ENCODE assay signal across 8 cellular contexts in genomic region chr14:75279739-75280447, GRCh38. TPM values are rescaled to one million over a fixed set of nuclear protein-coding genes. Genes with fewer than 3 reads are reported as not detected.
DNase-seq lines count a peak whose midpoint lies in the region; ATAC-seq and TF ChIP-seq lines count a peak whose summit lies in the region.

No MANE protein-coding gene starts in this region.

- WGBS in SK-N-SH (ENCODE audit: low lambda C conversion rate): 43% methylated on average over 26 of the region's 27 CpGs
- 10% methylated on average over 12 of the region's 27 CpGs for WGBS in esophagus muscularis mucosa

- H3K9me2 ChIP-seq in SK-N-SH: no peaks in the 10 kb centered on the region

- TF ChIP-seq CTCF in Caco-2 (IDR thresholded peaks at IDR 0.05; ENCODE audit: insufficient read depth in 1 of 2, low read depth in 1 of 2, low read length in 1 of 2, severe bottlenecking in 1 of 2, unreplicated experiment in 1 of 2): no peak
- TF ChIP-seq CTCF in SK-N-SH (IDR thresholded peaks at IDR 0.05): no peak
- TF ChIP-seq CTCF in esophagus muscularis mucosa (IDR thresholded peaks at IDR 0.05): no peak
- no peak for TF ChIP-seq CTCF in natural killer cell (IDR thresholded peaks at IDR 0.05)

- POLR2A ChIA-PET in Caco-2 (lab: Charles Lee) (interaction anchor here (1.3 to 5.4 kb wide), 3 partner anchors 14 kb away, joined by 6 to 99 read pairs (median 13); no protein-coding TSS in a partner anchor), SK-N-SH (lab: Yijun Ruan, JAX) (interaction anchor here (1.2 to 1.5 kb wide), 2 partner anchors 14 to 21 kb away, joined by 4 to 7 read pairs; no protein-coding TSS in a partner anchor)

- H3K27ac Mint-ChIP-seq in Caco-2 (ENCODE audit: unreplicated experiment) (peak overlapping the region; percentile 99), natural killer cell (peak overlapping the region; percentile 93 to 95)

- peaks cover 12% of the 10 kb centered on the region for H3K36me3 ChIP-seq in Caco-2 (ENCODE audit: control insufficient read depth, insufficient read depth, low read length)
- H3K36me3 ChIP-seq in SK-N-SH (replicated peaks in 1 of 2; ENCODE audit: control insufficient read depth in 1 of 2, insufficient read depth in 2 of 2, low read length in 1 of 2): peaks cover 0 to 18% of the 10 kb centered on the region in 2 experiments
- peaks cover 6 to 29% (median 15%) of the 10 kb centered on the region in 4 donors for H3K36me3 ChIP-seq in esophagus muscularis mucosa

- H3K4me1 Mint-ChIP-seq in Caco-2 (ENCODE audit: low read depth, unreplicated experiment) (peaks cover 14% of the 10 kb centered on the region), natural killer cell (peaks cover 51 to 69% of the 10 kb centered on the region in 2 donors)

- H3K27ac ChIP-seq in SK-N-SH (ENCODE audit: low read depth in 2 of 2, low read length in 1 of 2) (peak overlapping the region in 1 of 2 experiments; percentile 96; a peak in 1 of 4 replicates), esophagus muscularis mucosa (replicated peaks in 1 of 4) (peak overlapping the region; percentile 96 to 99 (median 99))

- H3K27me3 Mint-ChIP-seq in Caco-2 (ENCODE audit: insufficient read depth, unreplicated experiment) (no peaks in the 10 kb centered on the region), natural killer cell (ENCODE audit: low read depth in 2 of 2) (peaks cover 20 to 26% of the 10 kb centered on the region in 2 donors)

- H3K4me3 ChIP-seq in Caco-2 (ENCODE audit: low read depth, low read length) (peak overlapping the region; percentile 96), SK-N-SH (ENCODE audit: low read depth in 2 of 2, low read length in 1 of 2) (peak overlapping the region; percentile 75 to 82), esophagus muscularis mucosa (peak overlapping the region; percentile 66 to 84 (median 69))

- peaks cover 28% of the 10 kb centered on the region for H4K20me1 ChIP-seq in SK-N-SH (ENCODE audit: insufficient read depth)

- H3K9ac ChIP-seq in SK-N-SH: peak overlapping the region; percentile 97

- CTCF ChIA-PET in Caco-2 (lab: Charles Lee): no interaction called here
- CTCF ChIA-PET in SK-N-SH (lab: Yijun Ruan, JAX): interaction anchor here (1.1 to 1.6 kb wide), 4 partner anchors 11 to 209 kb away, joined by 3 to 4 read pairs (median 3); no protein-coding TSS in a partner anchor

- no peak for ATAC-seq in natural killer cell
- ATAC-seq in HG02571 (IDR thresholded peaks at IDR 0.05; ENCODE audit: unreplicated experiment): no peak

- no peak for TF ChIP-seq RAD21 in SK-N-SH (IDR thresholded peaks at IDR 0.05; ENCODE audit: low read length)

- BruUV-seq in Caco-2 (replicated peaks; lab: Mats Ljungman, UMichigan): no TSS peak

- H3K9me3 Mint-ChIP-seq in Caco-2 (ENCODE audit: unreplicated experiment): no peaks in the 10 kb centered on the region
- H3K9me3 Mint-ChIP-seq in natural killer cell: no peaks in the 10 kb centered on the region

- H3K36me3 Mint-ChIP-seq in Caco-2 (ENCODE audit: insufficient read depth, unreplicated experiment) (peaks cover 72% of the 10 kb centered on the region), natural killer cell (peaks cover 7% of the 10 kb centered on the region)

- peak overlapping the region; percentile 97 for H3K4me2 ChIP-seq in SK-N-SH

- no peaks in the 10 kb centered on the region for H3K27me3 ChIP-seq in Caco-2 (replicated peaks; ENCODE audit: control insufficient read depth, insufficient read depth, low read length)
- no peaks in the 10 kb centered on the region for H3K27me3 ChIP-seq in SK-N-SH (ENCODE audit: insufficient read depth)
- H3K27me3 ChIP-seq in esophagus muscularis mucosa: no peaks in the 10 kb centered on the region

- H3K9me3 ChIP-seq in Caco-2 (no peaks in the 10 kb centered on the region), SK-N-SH (no peaks in the 10 kb centered on the region), esophagus muscularis mucosa (no peaks in the 10 kb centered on the region)

- H3K79me2 ChIP-seq in SK-N-SH (ENCODE audit: insufficient read depth): no peaks in the 10 kb centered on the region

- DNase-seq in Caco-2 (peak in 1 of 2 experiments; percentile 50), SK-N-SH (peak; percentile 34), esophagus muscularis mucosa (ENCODE audit: extremely low spot score) (no peak), natural killer cell (peak; percentile 41), epidermal melanocyte (ENCODE audit: insufficient read length, low spot score) (no peak), pons (ENCODE audit: low spot score) (no peak), amniotic stem cell (lab: John Stamatoyannopoulos, UW) (no peak)

- intact Hi-C loops in Caco-2 (cut with micrococcal nuclease; ENCODE audit: unreplicated experiment) (loop anchor here (2.0 kb wide), 2 partner anchors 15 to 103 kb away; partner anchors contain the start of gene TMED10), esophagus muscularis mucosa (cut with DNase I) (loop anchor here (5.0 kb wide), 1 partner anchor 103 kb away; the partner anchor contains the start of gene TMED10), natural killer cell (cut with micrococcal nuclease) (no loop called here)

- TF ChIP-seq EP300 in SK-N-SH (IDR thresholded peaks at IDR 0.05; ENCODE audit: borderline replicate concordance in 1 of 2, low read depth in 1 of 2, low read length in 1 of 2) (no peak), esophagus muscularis mucosa (IDR thresholded peaks at IDR 0.05) (no peak)

- H2AFZ ChIP-seq in SK-N-SH (ENCODE audit: low read depth): peak overlapping the region; percentile 9; the same call in 1 of the 2 replicates

- H3K4me3 Mint-ChIP-seq in Caco-2 (ENCODE audit: unreplicated experiment) (peak overlapping the region; percentile 89), natural killer cell (peak overlapping the region; percentile 93)

- H3K4me1 ChIP-seq in Caco-2 (peaks cover 35% of the 10 kb centered on the region), SK-N-SH (ENCODE audit: control insufficient read depth in 1 of 2, insufficient read depth in 2 of 2, low read depth in 1 of 2, low read length in 1 of 2) (peaks cover 0 to 13% of the 10 kb centered on the region in 2 experiments; a peak in 2 of 4 replicates), esophagus muscularis mucosa (peaks cover 19 to 57% (median 48%) of the 10 kb centered on the region in 4 donors)

- no peak for TF ChIP-seq POLR2A in esophagus muscularis mucosa (IDR thresholded peaks at IDR 0.05; ENCODE audit: low read depth)

- peaks cover 12% of the 10 kb centered on the region for H3F3A ChIP-seq in SK-N-SH (replicated peaks; ENCODE audit: insufficient read depth)

TF ChIP-seq in SK-N-SH, 30 proteins besides CTCF, POLR2A, EP300 and RAD21:
- no peak for TF ChIP-seq REST (IDR thresholded peaks at IDR 0.05; ENCODE audit: low read depth, low read length)
- TF ChIP-seq NFIC (IDR thresholded peaks at IDR 0.05; ENCODE audit: borderline replicate concordance): no peak
- TF ChIP-seq TEAD4 (IDR thresholded peaks at IDR 0.05; ENCODE audit: borderline replicate concordance, insufficient read depth): no peak
- TF ChIP-seq USF1 (IDR thresholded peaks at IDR 0.05; ENCODE audit: borderline replicate concordance, low read depth): no peak
- TF ChIP-seq NRF1 (IDR thresholded peaks at IDR 0.05; ENCODE audit: low read depth, low read length): no peak
- no peak for TF ChIP-seq TCF12 (IDR thresholded peaks at IDR 0.05)
- no peak for TF ChIP-seq YY1 (IDR thresholded peaks at IDR 0.05; ENCODE audit: low read depth)
- TF ChIP-seq FOXM1 (IDR thresholded peaks at IDR 0.05; ENCODE audit: low read depth): no peak

RNA-seq across cellular contexts. Expression of gene FOS, which starts 1.3 kb away (rescaled TPM):
- total RNA-seq in Caco-2 (2022) (72.7 and 73.7 TPM in 2 replicates), esophagus muscularis mucosa (100 to 1,000 TPM in 2 of 4 donors, 10 to 100 TPM in 2; 68.6 to 695 (median 143) TPM), natural killer cell (1,000 to 10,000 TPM; 2,527 to 3,257 (median 3,104) TPM)
- 285 and 309 TPM in 2 replicates for polyA plus RNA-seq in SK-N-SH (2012; rRNA removed)
- polyA plus RNA-seq in SK-N-SH (2012; cell fraction: cytosol; rRNA removed): 143 and 157 TPM in 2 replicates
- 1,026 and 1,160 TPM in 2 replicates for polyA plus RNA-seq in SK-N-SH (2012; cell fraction: nucleus; rRNA removed)

Comparison
In these comparisons a context has a peak if more than half of its experiments do, and no peak if none do; other contexts are left out.
1. DNase-seq: peak in SK-N-SH (single experiment) and natural killer cell (single experiment); none in esophagus muscularis mucosa (single experiment), epidermal melanocyte (single experiment), pons (single experiment) and amniotic stem cell (single experiment).
2. Peak in every context shown above with its lines, with median percentiles within 50 percentile points of each other: H3K4me3 ChIP-seq.